1 cellular context compared by ENCODE assay signal in genomic region chr16:1745900-1746692, GRCh38.
TF ChIP-seq lines count a peak whose summit lies in the region.

No MANE protein-coding gene starts in this region.

TF ChIP-seq in GM23338, 12 proteins besides CTCF, POLR2A, EP300 and RAD21 (continued from another document):
- TF ChIP-seq ZNF462 (CRISPR knock-in tag; IDR thresholded peaks at IDR 0.05) (no peak), POLR2AphosphoS5 (IDR thresholded peaks at IDR 0.05; ENCODE audit: low read depth) (no peak), ZNF331 (CRISPR knock-in tag; IDR thresholded peaks at IDR 0.05; ENCODE audit: low read depth) (no peak), EZH2 (IDR thresholded peaks at IDR 0.05; ENCODE audit: low read depth, unreplicated experiment) (no peak), NANOG (IDR thresholded peaks at IDR 0.05; ENCODE audit: borderline replicate concordance) (no peak), STAT1 (IDR thresholded peaks at IDR 0.05; ENCODE audit: unreplicated experiment) (no peak), EZH2phosphoT487 (IDR thresholded peaks at IDR 0.05; ENCODE audit: unreplicated experiment) (no peak)
